ENCODE assay signal across 10 cellular contexts in the genomic region with DNA sequence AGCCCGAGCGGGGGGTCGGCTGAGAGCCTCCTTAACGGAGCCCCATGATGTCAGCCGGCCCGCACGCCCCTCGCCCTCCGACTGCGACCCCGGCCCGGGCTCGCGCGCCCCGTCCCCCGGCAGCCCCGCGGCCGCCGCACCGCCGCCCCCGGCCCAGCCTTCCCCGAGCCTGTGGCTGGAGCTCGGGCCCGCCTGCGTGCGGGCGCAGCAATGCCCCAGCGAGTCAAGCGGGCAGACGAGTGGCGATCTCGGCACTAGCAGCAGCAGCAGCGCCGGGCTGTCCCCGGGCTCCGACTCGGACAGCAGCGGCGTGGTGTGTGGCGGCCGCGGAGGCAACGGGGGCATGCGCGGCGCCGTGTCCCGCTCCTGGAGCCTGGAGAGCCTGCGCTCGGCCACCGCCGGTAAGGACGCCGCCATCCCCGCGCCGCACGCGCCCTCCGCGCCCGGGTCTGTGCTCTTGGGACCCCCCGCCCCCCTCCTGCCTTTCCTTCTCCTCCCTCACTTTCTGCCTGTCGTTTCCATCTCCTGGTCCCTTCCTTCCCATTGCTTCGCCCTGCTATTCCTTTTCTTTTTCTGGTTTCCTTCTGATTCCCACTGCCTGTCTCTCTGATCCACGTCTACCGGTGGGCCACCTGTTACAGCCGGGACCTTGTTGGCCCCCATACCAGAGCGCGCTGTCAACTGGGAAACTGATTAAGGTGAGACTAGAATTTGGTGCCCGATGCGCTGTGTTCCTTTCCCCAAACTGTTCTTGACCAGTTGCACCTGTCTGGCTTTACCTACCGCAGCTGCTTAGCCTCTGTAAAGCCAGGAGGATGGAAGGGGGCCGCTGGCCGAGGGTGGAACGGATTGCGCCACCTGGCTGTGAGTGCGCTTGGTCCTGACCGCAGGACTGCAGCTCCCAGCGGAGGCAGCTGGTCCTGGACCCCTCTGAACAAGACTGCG.
DNase-seq lines count a peak whose midpoint lies in the region; ATAC-seq, FAIRE-seq and TF ChIP-seq lines count a peak whose summit lies in the region.
"Had no signal": no experiment of that assay in that cellular context is flagged by ENCODE, and none has a peak within 500 bp of the region (broad histone marks: within the 10 kb centered on the region; RNA-seq: fewer than 3 reads in every experiment).

No MANE protein-coding gene starts in this region.

- H3K27ac Mint-ChIP-seq in mesothelial cell of epicardium: no peak overlapping the region

- H3K27ac ChIP-seq in brain microvascular endothelial cell: no peak overlapping the region
- H3K27ac ChIP-seq: HL-60 had no signal

- H3K4me3 ChIP-seq in brain microvascular endothelial cell (ENCODE audit: low read depth, low read length): no peak overlapping the region

- H3K9me3 Mint-ChIP-seq in mesothelial cell of epicardium: no peaks in the 10 kb centered on the region

- DNase-seq in COLO668 (lab: John Stamatoyannopoulos, UW; ENCODE audit: unreplicated experiment) (peak; percentile 71), HTR-8/SVneo (ENCODE audit: insufficient read length, low spot score) (peak; percentile 20), brain microvascular endothelial cell (no peak), mesothelial cell of epicardium (ENCODE audit: low spot score in 2 of 2, unreplicated experiment in 2 of 2) (peak in 1 of 2 experiments; percentile 48), NCI-H774 (lab: John Stamatoyannopoulos, UW) (no peak), SHP77 (lab: John Stamatoyannopoulos, UW) (no peak), putamen (ENCODE audit: low spot score) (no peak)

- H3K27me3 ChIP-seq in brain microvascular endothelial cell (replicated peaks): peaks cover 34% of the 10 kb centered on the region

- H3K36me3 Mint-ChIP-seq in mesothelial cell of epicardium: no peaks in the 10 kb centered on the region

- peaks cover 7% of the 10 kb centered on the region for H3K4me1 Mint-ChIP-seq in mesothelial cell of epicardium

- H3K4me3 Mint-ChIP-seq in mesothelial cell of epicardium: peak overlapping the region; percentile 72

- FAIRE-seq in HTR-8/SVneo (lab: Jason Lieb, UNC): no peak
- FAIRE-seq: endometrium had no signal

- TF ChIP-seq CTCF in brain microvascular endothelial cell (IDR thresholded peaks at IDR 0.05; ENCODE audit: low read depth, low read length, missing control alignments) (peak; percentile 38), mesothelial cell of epicardium (IDR thresholded peaks at IDR 0.05; ENCODE audit: unreplicated experiment) (no peak)

- H3K36me3 ChIP-seq in brain microvascular endothelial cell (replicated peaks): no peaks in the 10 kb centered on the region

- ATAC-seq in GM19395 (IDR thresholded peaks at IDR 0.05; ENCODE audit: unreplicated experiment): no peak

- peaks cover 88% of the 10 kb centered on the region for H3K27me3 Mint-ChIP-seq in mesothelial cell of epicardium (ENCODE audit: low read depth)

- in situ Hi-C loops in brain microvascular endothelial cell (cut with HindIII; ENCODE audit: low pct_ligation_motif_present, low sequenced_read_pairs): no loop called here

Comparison
In these comparisons a context has a peak if more than half of its experiments do, and no peak if none do; other contexts are left out.
1. DNase-seq: peak in COLO668 (single experiment) and HTR-8/SVneo (single experiment); none in brain microvascular endothelial cell (single experiment), NCI-H774 (single experiment), SHP77 (0 of 2) and putamen (single experiment).